In genomic region chr4:73727685-73728084, GRCh38 we compare ENCODE assay signal across 13 cellular contexts. TPM values are rescaled to one million over a fixed set of nuclear protein-coding genes. Genes with fewer than 3 reads are reported as not detected.
A peak's percentile ranks its signal among the peaks of the same experiment; 100 is the strongest.
DNase-seq lines count a peak whose midpoint lies in the region; ATAC-seq lines count a peak whose summit lies in the region.
"Had no signal": no experiment of that assay in that cellular context is flagged by ENCODE, and none has a peak within 500 bp of the region (broad histone marks: within the 10 kb centered on the region; RNA-seq: fewer than 3 reads in every experiment).

No MANE protein-coding gene starts in this region.

- H3K4me3 Mint-ChIP-seq in stimulated activated effector memory CD8-positive, alpha-beta T cell treated with anti-CD3 and anti-CD28 coated beads, Interleukin-12 subunit alpha, Interleukin-12 subunit beta, amount 100 ng/mL, for 72 hours: no peak overlapping the region
- H3K4me3 Mint-ChIP-seq: activated CD4-positive, alpha-beta T cell treated with anti-CD3 and anti-CD28 coated beads, Interleukin-2, amount 10 ng/mL, durations not matched to agents 24 days and 14 days; activated naive CD4-positive, alpha-beta T cell treated with anti-CD3 and anti-CD28 coated beads, Interleukin-2, amount 50 U/mL, for 24 hours had no signal

- peak; percentile 65 for ATAC-seq in GM18511 (IDR thresholded peaks at IDR 0.05; ENCODE audit: unreplicated experiment)
- peak; percentile 79 for ATAC-seq in GM21723 (IDR thresholded peaks at IDR 0.05; ENCODE audit: unreplicated experiment)
- peak; percentile 76 for ATAC-seq in HG03432 (IDR thresholded peaks at IDR 0.05; ENCODE audit: unreplicated experiment)
- no peak for ATAC-seq in stimulated activated effector memory CD8-positive, alpha-beta T cell treated with anti-CD3 and anti-CD28 coated beads, Interleukin-12 subunit alpha, Interleukin-12 subunit beta, amount 100 ng/mL, for 72 hours

- peaks cover 2% of the 10 kb centered on the region for H3K9me3 Mint-ChIP-seq in stimulated activated effector memory CD8-positive, alpha-beta T cell treated with anti-CD3 and anti-CD28 coated beads, Interleukin-12 subunit alpha, Interleukin-12 subunit beta, amount 100 ng/mL, for 72 hours
- H3K9me3 Mint-ChIP-seq: activated CD4-positive, alpha-beta T cell treated with anti-CD3 and anti-CD28 coated beads, Interleukin-2, amount 10 ng/mL, durations not matched to agents 24 days and 14 days; activated naive CD4-positive, alpha-beta T cell treated with anti-CD3 and anti-CD28 coated beads, Interleukin-2, amount 50 U/mL, for 24 hours had no signal

- DNase-seq in glomerular visceral epithelial cell (ENCODE audit: extremely low spot score) (peak; percentile 88), cerebellum (ENCODE audit: low spot score) (no peak), AG08396 (ENCODE audit: low spot score) (no peak), NCI-H748 treated with DMSO at 0.1 percent for 48 hours (lab: John Stamatoyannopoulos, UW) (no peak)
- DNase-seq in stimulated activated effector memory CD8-positive, alpha-beta T cell treated with anti-CD3 and anti-CD28 coated beads, Interleukin-12 subunit alpha, Interleukin-12 subunit beta, amount 100 ng/mL, for 72 hours (ENCODE audit: low spot score in 2 of 2): no peak
- DNase-seq: activated CD4-positive, alpha-beta T cell treated with anti-CD3 and anti-CD28 coated beads, Interleukin-2, amount 10 ng/mL, durations not matched to agents 24 days and 14 days; GOT3; NCI-H510A; transverse colon had no signal

- no peaks in the 10 kb centered on the region for H3K4me1 Mint-ChIP-seq in stimulated activated effector memory CD8-positive, alpha-beta T cell treated with anti-CD3 and anti-CD28 coated beads, Interleukin-12 subunit alpha, Interleukin-12 subunit beta, amount 100 ng/mL, for 72 hours
- H3K4me1 Mint-ChIP-seq: activated naive CD4-positive, alpha-beta T cell treated with anti-CD3 and anti-CD28 coated beads, Interleukin-2, amount 50 U/mL, for 24 hours had no signal

- no peaks in the 10 kb centered on the region for H3K36me3 Mint-ChIP-seq in stimulated activated effector memory CD8-positive, alpha-beta T cell treated with anti-CD3 and anti-CD28 coated beads, Interleukin-12 subunit alpha, Interleukin-12 subunit beta, amount 100 ng/mL, for 72 hours
- H3K36me3 Mint-ChIP-seq: activated naive CD4-positive, alpha-beta T cell treated with anti-CD3 and anti-CD28 coated beads, Interleukin-2, amount 50 U/mL, for 24 hours had no signal

- no peak overlapping the region for H3K27ac Mint-ChIP-seq in stimulated activated effector memory CD8-positive, alpha-beta T cell treated with anti-CD3 and anti-CD28 coated beads, Interleukin-12 subunit alpha, Interleukin-12 subunit beta, amount 100 ng/mL, for 72 hours
- H3K27ac Mint-ChIP-seq: activated CD4-positive, alpha-beta T cell treated with anti-CD3 and anti-CD28 coated beads, Interleukin-2, amount 10 ng/mL, durations not matched to agents 24 days and 14 days; activated naive CD4-positive, alpha-beta T cell treated with anti-CD3 and anti-CD28 coated beads, Interleukin-2, amount 50 U/mL, for 24 hours had no signal

RNA-seq across cellular contexts. Expression of gene CXCL8, which starts 12.7 kb away (rescaled TPM):
- total RNA-seq in cerebellum: 2.0 TPM
